Comparison of ENCODE assay signal across 10 cellular contexts in the genomic region with DNA sequence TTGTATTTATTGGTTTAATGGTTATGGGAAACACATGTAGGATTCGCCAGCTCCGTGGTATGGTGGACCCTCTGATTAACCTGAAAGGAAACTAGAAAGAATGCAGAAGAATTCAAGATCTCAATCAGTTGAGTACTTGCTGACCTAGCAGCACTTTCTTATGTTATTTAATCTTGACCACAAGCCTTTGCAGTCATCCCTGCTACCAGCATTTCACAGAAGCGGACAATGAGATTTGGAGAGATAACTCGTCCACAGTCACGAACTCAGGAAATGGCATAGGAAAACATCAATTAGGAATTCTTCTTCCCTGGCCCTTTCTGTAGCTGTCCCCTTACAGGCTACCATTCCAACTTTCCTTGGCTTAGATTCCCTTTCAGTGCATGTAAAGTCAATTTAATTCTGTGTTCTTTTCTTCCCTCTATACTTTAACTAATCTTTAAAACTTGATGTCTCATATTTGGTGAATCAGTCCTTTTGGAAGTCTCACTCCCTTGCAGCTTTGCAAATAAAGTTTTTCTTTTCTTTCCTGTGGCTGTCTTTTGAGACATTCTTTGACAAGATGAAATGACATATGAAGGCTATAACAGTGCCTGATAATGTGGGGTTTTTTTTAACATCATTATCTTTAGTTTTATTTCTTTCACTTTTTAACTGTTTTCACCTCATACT. TPM values are rescaled to one million over a fixed set of nuclear protein-coding genes. Genes with fewer than 3 reads are reported as not detected.
A peak's percentile ranks its signal among the peaks of the same experiment; 100 is the strongest.
DNase-seq lines count a peak whose midpoint lies in the region; ATAC-seq and TF ChIP-seq lines count a peak whose summit lies in the region.
"Had no signal": no experiment of that assay in that cellular context is flagged by ENCODE, and none has a peak within 500 bp of the region (broad histone marks: within the 10 kb centered on the region; RNA-seq: fewer than 3 reads in every experiment).

No MANE protein-coding gene starts in this region.

- TF ChIP-seq CTCF in tibial nerve (IDR thresholded peaks at IDR 0.05), result no peak

- peak overlapping the region in 3 of 4 donors; percentile 71 to 88 (median 83) for H3K27ac ChIP-seq in tibial nerve

- H3K27me3 Mint-ChIP-seq in activated T-cell treated with anti-CD3 and anti-CD28 coated beads, Interleukin-2, amount 50 U/mL, for 4 hours (ENCODE audit: low read depth), result peaks cover 10% of the 10 kb centered on the region
- peaks cover 37% of the 10 kb centered on the region for H3K27me3 Mint-ChIP-seq in activated T-cell treated with anti-CD3 and anti-CD28 coated beads, Interleukin-2, amount 50 U/mL, for 72 hours (ENCODE audit: low read depth)
- peaks cover 1 to 12% (median 2%) of the 10 kb centered on the region in 3 donors for H3K27me3 Mint-ChIP-seq in immature natural killer cell (ENCODE audit: low read depth in 3 of 3)

- H3K4me1 ChIP-seq in adipocyte (ENCODE audit: control insufficient read depth, insufficient read depth, low read length) (peaks cover 53% of the 10 kb centered on the region), tibial nerve (peaks cover 0 to 55% (median 19%) of the 10 kb centered on the region in 4 donors)

- peak overlapping the region; percentile 81 for H3K4me3 ChIP-seq in adipocyte (ENCODE audit: low read length)
- no peak overlapping the region for H3K4me3 ChIP-seq in tibial nerve

- H3K9me3 Mint-ChIP-seq in activated T-cell treated with anti-CD3 and anti-CD28 coated beads, Interleukin-2, amount 50 U/mL, for 4 hours, result no peaks in the 10 kb centered on the region
- H3K9me3 Mint-ChIP-seq in activated T-cell treated with anti-CD3 and anti-CD28 coated beads, Interleukin-2, amount 50 U/mL, for 72 hours, result no peaks in the 10 kb centered on the region
- peaks cover 0 to 2% (median 0%) of the 10 kb centered on the region in 6 donors for H3K9me3 Mint-ChIP-seq in immature natural killer cell

- no peak overlapping the region for H3K27ac Mint-ChIP-seq in activated T-cell treated with anti-CD3 and anti-CD28 coated beads, Interleukin-2, amount 50 U/mL, for 72 hours
- no peak overlapping the region for H3K27ac Mint-ChIP-seq in immature natural killer cell

- peak overlapping the region; percentile 80 for H3K4me3 Mint-ChIP-seq in activated T-cell treated with anti-CD3 and anti-CD28 coated beads, Interleukin-2, amount 50 U/mL, for 4 hours
- peak overlapping the region in 1 of 2 donors; percentile 44 for H3K4me3 Mint-ChIP-seq in activated T-cell treated with anti-CD3 and anti-CD28 coated beads, Interleukin-2, amount 50 U/mL, for 72 hours
- peak overlapping the region in 4 of 5 donors; percentile 36 to 86 (median 84) for H3K4me3 Mint-ChIP-seq in immature natural killer cell

- no peak for TF ChIP-seq EP300 in tibial nerve (IDR thresholded peaks at IDR 0.05)

- H3K36me3 Mint-ChIP-seq in activated T-cell treated with anti-CD3 and anti-CD28 coated beads, Interleukin-2, amount 50 U/mL, for 4 hours (ENCODE audit: insufficient read depth), result no peaks in the 10 kb centered on the region
- H3K36me3 Mint-ChIP-seq in activated T-cell treated with anti-CD3 and anti-CD28 coated beads, Interleukin-2, amount 50 U/mL, for 72 hours (ENCODE audit: insufficient read depth in 2 of 2), result peaks cover 2% of the 10 kb centered on the region in 2 donors
- no peaks in the 10 kb centered on the region for H3K36me3 Mint-ChIP-seq in immature natural killer cell
- H3K36me3 Mint-ChIP-seq: activated CD8-positive, alpha-beta memory T cell treated with anti-CD3 and anti-CD28 coated beads, Interleukin-2, amount 10 ng/mL, durations not matched to agents 7 days and 5 days had no signal

- H3K36me3 ChIP-seq in adipocyte (ENCODE audit: control insufficient read depth, insufficient read depth, low read length, severe bottlenecking) (no peaks in the 10 kb centered on the region), tibial nerve (no peaks in the 10 kb centered on the region)

- H3K4me1 Mint-ChIP-seq in activated T-cell treated with anti-CD3 and anti-CD28 coated beads, Interleukin-2, amount 50 U/mL, for 4 hours (ENCODE audit: low read depth), result peaks cover 14% of the 10 kb centered on the region
- peaks cover 8% of the 10 kb centered on the region for H3K4me1 Mint-ChIP-seq in activated T-cell treated with anti-CD3 and anti-CD28 coated beads, Interleukin-2, amount 50 U/mL, for 72 hours (ENCODE audit: low read depth)
- H3K4me1 Mint-ChIP-seq in immature natural killer cell, result peaks cover 23 to 38% of the 10 kb centered on the region in 2 donors

- H3K27me3 ChIP-seq in adipocyte (replicated peaks; ENCODE audit: control insufficient read depth, insufficient read depth, low read length) (no peaks in the 10 kb centered on the region), tibial nerve (no peaks in the 10 kb centered on the region)

- H3K9ac ChIP-seq in adipocyte (ENCODE audit: low read length), result peak overlapping the region; percentile 81

- ATAC-seq in activated T-cell treated with anti-CD3 and anti-CD28 coated beads, Interleukin-2, amount 50 U/mL, for 4 hours, result no peak
- ATAC-seq in activated T-cell treated with anti-CD3 and anti-CD28 coated beads, Interleukin-2, amount 50 U/mL, for 72 hours (replicated peaks in 1 of 2), result no peak
- ATAC-seq in HG02610 (IDR thresholded peaks at IDR 0.05; ENCODE audit: unreplicated experiment) (no peak), HG03280 (IDR thresholded peaks at IDR 0.05; ENCODE audit: unreplicated experiment) (no peak)
- ATAC-seq: activated CD8-positive, alpha-beta memory T cell treated with anti-CD3 and anti-CD28 coated beads, Interleukin-2, amount 10 ng/mL, durations not matched to agents 7 days and 5 days had no signal

- WGBS in tibial nerve, 2 donors, result 46 to 53% methylated on average over 5 of the region's 5 CpGs

- H3K9me3 ChIP-seq in adipocyte (ENCODE audit: control insufficient read depth, low read length) (no peaks in the 10 kb centered on the region), tibial nerve (peaks cover 0 to 9% (median 2%) of the 10 kb centered on the region in 4 donors)

- no peak for TF ChIP-seq POLR2A in tibial nerve (IDR thresholded peaks at IDR 0.05)

- DNase-seq in activated T-cell treated with anti-CD3 and anti-CD28 coated beads, Interleukin-2, amount 50 U/mL, for 4 hours, result no peak
- no peak for DNase-seq in activated T-cell treated with anti-CD3 and anti-CD28 coated beads, Interleukin-2, amount 50 U/mL, for 72 hours
- peak; percentile 77 for DNase-seq in adipocyte (ENCODE audit: low read depth)
- DNase-seq in immature natural killer cell, result no peak
- DNase-seq in tibial nerve (ENCODE audit: low spot score in 2 of 2), result no peak
- no peak for DNase-seq in iPS-NIHi7 (ENCODE audit: extremely low spot score)
- DNase-seq: activated CD8-positive, alpha-beta memory T cell treated with anti-CD3 and anti-CD28 coated beads, Interleukin-2, amount 10 ng/mL, durations not matched to agents 7 days and 5 days; NCI-H1436 had no signal

RNA-seq across cellular contexts. Expression of a gene that starts 1.3 kb away (rescaled TPM):
- 1 to 10 TPM; 4.0 to 5.4 (median 4.1) TPM for total RNA-seq in activated T-cell treated with anti-CD3 and anti-CD28 coated beads, Interleukin-2, amount 50 U/mL, for 4 hours
- 10 to 100 TPM in 1 of 2 donors, 1 to 10 TPM in 1; 10.0 to 11.8 TPM for total RNA-seq in activated T-cell treated with anti-CD3 and anti-CD28 coated beads, Interleukin-2, amount 50 U/mL, for 72 hours
- polyA plus RNA-seq in immature natural killer cell, result 10 to 100 TPM; 13.1 to 30.9 (median 25.0) TPM
- 10 to 100 TPM; 45.3 to 74.9 (median 67.7) TPM for total RNA-seq in tibial nerve
